ENCODE assay signal across 28 cellular contexts in genomic region chr3:113953677-113954076, GRCh38. TPM values are rescaled to one million over a fixed set of nuclear protein-coding genes. Genes with fewer than 3 reads are reported as not detected.
A peak's percentile ranks its signal among the peaks of the same experiment; 100 is the strongest.
DNase-seq lines count a peak whose midpoint lies in the region; ATAC-seq and TF ChIP-seq lines count a peak whose summit lies in the region.
"Had no signal": no experiment of that assay in that cellular context is flagged by ENCODE, and none has a peak within 500 bp of the region (broad histone marks: within the 10 kb centered on the region; RNA-seq: fewer than 3 reads in every experiment).

No MANE protein-coding gene starts in this region.

- H3K27ac ChIP-seq in DND-41 (ENCODE audit: low read length) (no peak overlapping the region), mammary epithelial cell (ENCODE audit: insufficient read depth, low read depth, low read length) (no peak overlapping the region)
- H3K27ac ChIP-seq: C4-2B, cardiac muscle cell, ovary, skin epidermis, stomach, transverse colon had no signal

- H3K27me3 ChIP-seq in DND-41 (ENCODE audit: insufficient read depth, low read length, poor library complexity) (no peaks in the 10 kb centered on the region), mammary epithelial cell (ENCODE audit: insufficient read depth, low read length) (no peaks in the 10 kb centered on the region)
- H3K27me3 ChIP-seq: ovary, stomach, transverse colon had no signal

- intact Hi-C loops in mammary epithelial cell (cut with micrococcal nuclease) = no loop called here

- DNase-seq in DND-41 (peak; percentile 22), M059J (ENCODE audit: low read depth) (peak; percentile 16), mammary epithelial cell (peak; percentile 34), lung microvascular endothelial cell (ENCODE audit: low read depth in 2 of 2) (peak; percentile 9 to 38), HK-2 (ENCODE audit: unreplicated experiment) (no peak), erythroblast (lab: John Stamatoyannopoulos, UW) (no peak)
- DNase-seq: ACHN; activated CD4-positive, alpha-beta T cell treated with anti-CD3 and anti-CD28 coated beads, Interleukin-2, amount 10 ng/mL, durations not matched to agents 24 days and 14 days; activated naive CD4-positive, alpha-beta T cell treated with Interleukin-2 at 50 U/mL for 16 hours; activated T-cell treated with anti-CD3 and anti-CD28 coated beads, Interleukin-2, amount 50 U/mL, for 1 hour; amniotic stem cell; DMS79 treated with DMSO at 0.1 percent for 48 hours; islet precursor cell; mucosa of descending colon; NCI-H1092; NCI-H187; NCI-H526; nephron progenitor cell; ovary; SHP77 treated with DMSO at 0.1 percent for 48 hours; stomach; transverse colon had no signal

- H2AFZ ChIP-seq in DND-41 (ENCODE audit: low read depth, low read length) (no peak overlapping the region), mammary epithelial cell (ENCODE audit: low read depth, low read length) (peak overlapping the region; percentile 81)

- H3K4me2 ChIP-seq in DND-41 (ENCODE audit: insufficient read depth, low read length) (no peak overlapping the region), mammary epithelial cell (ENCODE audit: insufficient read depth, low read depth, low read length) (peak overlapping the region; percentile 83)

- H3K9me3 ChIP-seq in DND-41 (ENCODE audit: insufficient read depth, low read length, severe bottlenecking) = no peaks in the 10 kb centered on the region
- no peaks in the 10 kb centered on the region for H3K9me3 ChIP-seq in mammary epithelial cell (replicated peaks; ENCODE audit: insufficient read depth, low read length)
- H3K9me3 ChIP-seq: mucosa of descending colon, ovary, stomach, transverse colon had no signal

- ATAC-seq in DND-41 (ENCODE audit: insufficient read depth, low read depth) (peak; percentile 71), GM19351 (IDR thresholded peaks at IDR 0.05; ENCODE audit: unreplicated experiment) (no peak), HG03108 (IDR thresholded peaks at IDR 0.05; ENCODE audit: unreplicated experiment) (no peak)
- ATAC-seq: mucosa of descending colon, Panc1 had no signal

- in situ Hi-C loops in mammary epithelial cell (cut with MboI; ENCODE audit: low sequenced_read_pairs in 2 of 2) = no loop called here

- WGBS in mammary epithelial cell (ENCODE audit: low coverage, missing lambda C conversion rate) = 2% methylated on average over 7 of the region's 7 CpGs

- CTCF ChIA-PET in mammary epithelial cell (lab: Charles Lee; ENCODE audit: low non-redundant PET) = no interaction called here

- H3K9ac ChIP-seq in DND-41 (ENCODE audit: low read depth, low read length) = no peak overlapping the region
- no peak overlapping the region for H3K9ac ChIP-seq in mammary epithelial cell (ENCODE audit: insufficient read depth, low read length)

- H3K4me1 ChIP-seq in DND-41 (ENCODE audit: insufficient read depth, low read length) (peaks cover 13% of the 10 kb centered on the region), mammary epithelial cell (ENCODE audit: insufficient read depth, low read length) (peaks cover 11% of the 10 kb centered on the region)

- dilution Hi-C loops in mammary epithelial cell (cut with HindIII; ENCODE audit: low sequenced_read_pairs) = no loop called here

- TF ChIP-seq POLR2A in erythroblast (IDR thresholded peaks at IDR 0.05; ENCODE audit: low read length) = no peak

- no peaks in the 10 kb centered on the region for H3K36me3 ChIP-seq in DND-41 (ENCODE audit: insufficient read depth, low read length)
- no peaks in the 10 kb centered on the region for H3K36me3 ChIP-seq in mammary epithelial cell (ENCODE audit: insufficient read depth, low read length)
- H3K36me3 ChIP-seq: ovary had no signal

- H3K79me2 ChIP-seq in DND-41 (ENCODE audit: insufficient read depth, low read length) = no peaks in the 10 kb centered on the region
- no peaks in the 10 kb centered on the region for H3K79me2 ChIP-seq in mammary epithelial cell (ENCODE audit: insufficient read depth, low read length)

- H3K4me3 ChIP-seq in DND-41 (ENCODE audit: low read depth in 1 of 2, low read length in 2 of 2) (no peak overlapping the region), mammary epithelial cell (replicated peaks in 1 of 3; ENCODE audit: insufficient read depth in 1 of 3, low read depth in 2 of 3, low read length in 3 of 3) (peak overlapping the region in 1 of 3 experiments; percentile 24)
- H3K4me3 ChIP-seq: cardiac muscle cell, mucosa of descending colon, ovary, skin epidermis, stomach, transverse colon had no signal

- TF ChIP-seq CTCF in DND-41 (IDR thresholded peaks at IDR 0.05; ENCODE audit: borderline replicate concordance, extremely low read depth, low read length, poor library complexity, severe bottlenecking) (no peak), mammary epithelial cell (conservative IDR thresholded peaks at IDR 0.05 in 1 of 2, IDR thresholded peaks at IDR 0.05 in 1 of 2; ENCODE audit: extremely low read depth in 1 of 2, insufficient read depth in 1 of 2, low read depth in 1 of 2, low read length in 2 of 2) (no peak)

- H4K20me1 ChIP-seq in DND-41 (ENCODE audit: insufficient read depth, low read length) (0 out of 2 replicates have a peak, but pooled peaks cover 3% of the 10 kb centered on the region), mammary epithelial cell (ENCODE audit: insufficient read depth, low read length) (no peaks in the 10 kb centered on the region)

- no TSS peak for BruUV-seq in mammary epithelial cell (replicated peaks; lab: Mats Ljungman, UMichigan)

RNA-seq across cellular contexts. Expression of gene ZDHHC23, which starts 5.9 kb away (rescaled TPM):
- total RNA-seq in M059J (2014; rRNA removed; shearing (Covaris generic)) = 9.3 and 10.9 TPM in 2 replicates
- total RNA-seq in mammary epithelial cell (1 to 10 TPM; 3.5 to 5.2 TPM), lung microvascular endothelial cell (7.2 and 20.6 TPM in 2 replicates)
- polyA plus RNA-seq in mammary epithelial cell = 1.5 TPM
- 2.8 TPM for polyA minus RNA-seq in mammary epithelial cell

Comparison
In these comparisons a context has a peak if more than half of its experiments do, and no peak if none do; other contexts are left out.
1. DNase-seq: peak in DND-41 (single experiment), M059J (single experiment), mammary epithelial cell (single experiment) and lung microvascular endothelial cell (2 of 2); none in HK-2 (single experiment) and erythroblast (0 of 2).